Comparison of ENCODE assay signal across 1 cellular context in the genomic region with DNA sequence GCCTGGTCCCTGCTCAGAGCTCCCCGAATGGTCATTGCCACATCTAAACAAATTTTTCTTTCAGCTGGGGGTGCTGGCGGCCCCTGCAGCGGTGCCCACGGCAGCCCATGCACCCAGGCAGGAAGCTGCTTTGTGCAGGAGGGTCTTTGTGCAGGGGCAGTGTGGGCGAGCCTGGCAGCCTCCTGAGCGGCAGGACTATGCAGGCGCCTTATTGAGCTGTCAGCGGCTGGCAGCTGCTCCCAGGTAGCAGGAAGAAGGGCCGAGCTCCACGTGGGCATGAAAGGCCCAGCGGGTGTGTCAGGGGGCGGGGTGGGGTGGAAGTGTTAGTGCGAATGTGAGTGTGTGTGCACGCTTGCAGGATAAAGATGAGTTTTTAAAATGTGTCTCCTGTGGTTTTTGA.
A peak's percentile ranks its signal among the peaks of the same experiment; 100 is the strongest.
TF ChIP-seq lines count a peak whose summit lies in the region.

No MANE protein-coding gene starts in this region.

TF ChIP-seq in HEK293, 187 proteins besides CTCF, POLR2A, EP300 and RAD21 (continued from another document):
- TF ChIP-seq, protein P1, sequence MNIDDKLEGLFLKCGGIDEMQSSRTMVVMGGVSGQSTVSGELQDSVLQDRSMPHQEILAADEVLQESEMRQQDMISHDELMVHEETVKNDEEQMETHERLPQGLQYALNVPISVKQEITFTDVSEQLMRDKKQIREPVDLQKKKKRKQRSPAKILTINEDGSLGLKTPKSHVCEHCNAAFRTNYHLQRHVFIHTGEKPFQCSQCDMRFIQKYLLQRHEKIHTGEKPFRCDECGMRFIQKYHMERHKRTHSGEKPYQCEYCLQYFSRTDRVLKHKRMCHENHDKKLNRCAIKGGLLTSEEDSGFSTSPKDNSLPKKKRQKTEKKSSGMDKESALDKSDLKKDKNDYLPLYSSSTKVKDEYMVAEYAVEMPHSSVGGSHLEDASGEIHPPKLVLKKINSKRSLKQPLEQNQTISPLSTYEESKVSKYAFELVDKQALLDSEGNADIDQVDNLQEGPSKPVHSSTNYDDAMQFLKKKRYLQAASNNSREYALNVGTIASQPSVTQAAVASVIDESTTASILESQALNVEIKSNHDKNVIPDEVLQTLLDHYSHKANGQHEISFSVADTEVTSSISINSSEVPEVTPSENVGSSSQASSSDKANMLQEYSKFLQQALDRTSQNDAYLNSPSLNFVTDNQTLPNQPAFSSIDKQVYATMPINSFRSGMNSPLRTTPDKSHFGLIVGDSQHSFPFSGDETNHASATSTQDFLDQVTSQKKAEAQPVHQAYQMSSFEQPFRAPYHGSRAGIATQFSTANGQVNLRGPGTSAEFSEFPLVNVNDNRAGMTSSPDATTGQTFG (tag by site-specific recombination; IDR thresholded peaks at IDR 0.05; ENCODE audit: borderline replicate concordance), result no peak
- TF ChIP-seq EGR2 (tag by site-specific recombination; IDR thresholded peaks at IDR 0.05; ENCODE audit: low read depth) (peak; percentile 64), ZNF266 (tag by site-specific recombination; IDR thresholded peaks at IDR 0.05; ENCODE audit: low read depth) (no peak), OVOL3 (tag by site-specific recombination; IDR thresholded peaks at IDR 0.05) (no peak), SETDB1 (IDR thresholded peaks at IDR 0.05; ENCODE audit: insufficient read length, low read length) (no peak), KLF1 (tag by site-specific recombination; IDR thresholded peaks at IDR 0.05) (0 out of 2 replicates have a peak, but pooled peaks have one; percentile 32), ZNF223 (tag by site-specific recombination; IDR thresholded peaks at IDR 0.05) (no peak), MZF1 (tag by site-specific recombination; IDR thresholded peaks at IDR 0.05; ENCODE audit: borderline replicate concordance) (no peak), ZNF76 (tag by site-specific recombination; IDR thresholded peaks at IDR 0.05; ENCODE audit: borderline replicate concordance, low read depth) (no peak), ZNF175 (tag by site-specific recombination; IDR thresholded peaks at IDR 0.05) (no peak)
- TF ChIP-seq, protein P2, sequence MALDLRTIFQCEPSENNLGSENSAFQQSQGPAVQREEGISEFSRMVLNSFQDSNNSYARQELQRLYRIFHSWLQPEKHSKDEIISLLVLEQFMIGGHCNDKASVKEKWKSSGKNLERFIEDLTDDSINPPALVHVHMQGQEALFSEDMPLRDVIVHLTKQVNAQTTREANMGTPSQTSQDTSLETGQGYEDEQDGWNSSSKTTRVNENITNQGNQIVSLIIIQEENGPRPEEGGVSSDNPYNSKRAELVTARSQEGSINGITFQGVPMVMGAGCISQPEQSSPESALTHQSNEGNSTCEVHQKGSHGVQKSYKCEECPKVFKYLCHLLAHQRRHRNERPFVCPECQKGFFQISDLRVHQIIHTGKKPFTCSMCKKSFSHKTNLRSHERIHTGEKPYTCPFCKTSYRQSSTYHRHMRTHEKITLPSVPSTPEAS (tag by site-specific recombination; IDR thresholded peaks at IDR 0.05), result no peak
- TF ChIP-seq, protein P3, sequence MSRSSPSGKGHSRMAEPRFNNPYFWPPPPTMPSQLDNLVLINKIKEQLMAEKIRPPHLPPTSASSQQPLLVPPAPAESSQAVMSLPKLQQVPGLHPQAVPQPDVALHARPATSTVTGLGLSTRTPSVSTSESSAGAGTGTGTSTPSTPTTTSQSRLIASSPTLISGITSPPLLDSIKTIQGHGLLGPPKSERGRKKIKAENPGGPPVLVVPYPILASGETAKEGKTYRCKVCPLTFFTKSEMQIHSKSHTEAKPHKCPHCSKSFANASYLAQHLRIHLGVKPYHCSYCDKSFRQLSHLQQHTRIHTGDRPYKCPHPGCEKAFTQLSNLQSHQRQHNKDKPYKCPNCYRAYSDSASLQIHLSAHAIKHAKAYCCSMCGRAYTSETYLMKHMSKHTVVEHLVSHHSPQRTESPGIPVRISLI (tag by site-specific recombination; IDR thresholded peaks at IDR 0.05), result no peak
- TF ChIP-seq, protein P4, sequence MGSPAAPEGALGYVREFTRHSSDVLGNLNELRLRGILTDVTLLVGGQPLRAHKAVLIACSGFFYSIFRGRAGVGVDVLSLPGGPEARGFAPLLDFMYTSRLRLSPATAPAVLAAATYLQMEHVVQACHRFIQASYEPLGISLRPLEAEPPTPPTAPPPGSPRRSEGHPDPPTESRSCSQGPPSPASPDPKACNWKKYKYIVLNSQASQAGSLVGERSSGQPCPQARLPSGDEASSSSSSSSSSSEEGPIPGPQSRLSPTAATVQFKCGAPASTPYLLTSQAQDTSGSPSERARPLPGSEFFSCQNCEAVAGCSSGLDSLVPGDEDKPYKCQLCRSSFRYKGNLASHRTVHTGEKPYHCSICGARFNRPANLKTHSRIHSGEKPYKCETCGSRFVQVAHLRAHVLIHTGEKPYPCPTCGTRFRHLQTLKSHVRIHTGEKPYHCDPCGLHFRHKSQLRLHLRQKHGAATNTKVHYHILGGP (tag by site-specific recombination; IDR thresholded peaks at IDR 0.05), result no peak
